ENCODE assay signal across 9 cellular contexts in the genomic region with DNA sequence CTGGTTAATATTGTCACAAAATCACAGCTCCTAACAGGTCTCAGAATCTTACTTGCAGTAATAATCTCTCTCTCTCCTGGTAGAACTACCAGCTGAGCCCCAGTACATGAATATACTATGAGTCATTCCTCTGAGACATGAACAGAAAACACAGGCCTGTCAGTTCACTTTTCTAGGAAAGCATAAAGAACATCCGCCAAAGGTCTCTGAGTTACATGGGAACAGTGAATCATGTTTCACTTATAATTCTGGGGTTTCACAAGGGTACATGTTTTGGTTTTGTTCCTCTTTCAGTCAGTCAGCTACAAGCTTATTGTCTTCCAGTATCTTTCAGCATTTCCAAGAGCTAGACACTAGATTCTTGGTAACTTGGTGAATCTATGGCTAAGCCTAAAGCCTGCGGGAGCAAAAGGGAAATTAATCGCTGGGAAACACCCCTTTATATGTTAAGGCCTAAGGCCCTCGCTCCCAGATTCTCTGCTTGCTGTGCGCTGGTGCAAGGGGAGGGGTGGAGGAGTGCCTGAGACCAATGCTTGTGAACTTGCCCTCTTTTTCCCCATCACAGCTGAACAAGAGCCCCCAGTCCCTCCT. TPM values are rescaled to one million over a fixed set of nuclear protein-coding genes. Genes with fewer than 3 reads are reported as not detected.
A peak's percentile ranks its signal among the peaks of the same experiment; 100 is the strongest.
DNase-seq lines count a peak whose midpoint lies in the region; ATAC-seq, FAIRE-seq and TF ChIP-seq lines count a peak whose summit lies in the region.
"Had no signal": no experiment of that assay in that cellular context is flagged by ENCODE, and none has a peak within 500 bp of the region (broad histone marks: within the 10 kb centered on the region; RNA-seq: fewer than 3 reads in every experiment).

No MANE protein-coding gene starts in this region.

- H4K5ac ChIP-seq in mesendoderm (ENCODE audit: low read length), result no peak overlapping the region

- intact Hi-C loops in activated T-helper 2 cell treated with anti-CD3 and anti-CD28 coated beads, Interferon-gamma antibody, Interleukin-2, Interleukin-4, amounts not matched to agents 10 μg/mL and 5 μg/mL and 100 μg/mL, durations not matched to agents 14 hours and 24 hours and 36 hours (cut with micrococcal nuclease), result loop anchor here (1.0 to 2.0 kb wide), 5 partner anchors 29 to 168 kb away; partner anchors contain the start of genes IFNAR1 and IL10RB

- H3K23ac ChIP-seq in mesendoderm (ENCODE audit: low read length), result no peak overlapping the region

- peak overlapping the region; percentile 21; the same call in 1 of the 2 replicates for H3K27ac ChIP-seq in GM23338 (ENCODE audit: low read depth)
- H3K27ac ChIP-seq in cardiac muscle cell, result peak overlapping the region; percentile 4
- no peak overlapping the region for H3K27ac ChIP-seq in mesendoderm (ENCODE audit: low read depth, low read length)
- H3K27ac ChIP-seq: VCaP had no signal

- H3K4me1 ChIP-seq in GM23338 (ENCODE audit: insufficient read depth), result no peaks in the 10 kb centered on the region
- no peaks in the 10 kb centered on the region for H3K4me1 ChIP-seq in cardiac muscle cell (ENCODE audit: low read depth)
- H3K4me1 ChIP-seq in mesendoderm (ENCODE audit: control insufficient read depth, low read depth, low read length), result no peaks in the 10 kb centered on the region

- TF ChIP-seq CTCF in GM23338 (conservative IDR thresholded peaks at IDR 0.05; ENCODE audit: low read depth in 2 of 2), result no peak
- no peak for TF ChIP-seq CTCF in cardiac muscle cell (IDR thresholded peaks at IDR 0.05; ENCODE audit: low read depth, low read length)

- ATAC-seq in GM23338, result no peak

- no peak overlapping the region for H2BK5ac ChIP-seq in mesendoderm (ENCODE audit: low read length)

- H2AK5ac ChIP-seq in mesendoderm (ENCODE audit: low read length), result no peak overlapping the region

- DNase-seq in GM12891 (ENCODE audit: insufficient read length, low spot score), result peak; percentile 53
- no peak for DNase-seq in GM23338 (ENCODE audit: low spot score)
- peak; percentile 5 for DNase-seq in MG63
- peak; percentile 16 for DNase-seq in activated T-helper 2 cell treated with anti-CD3 and anti-CD28 coated beads, Interferon-gamma antibody, Interleukin-2, Interleukin-4, amounts not matched to agents 10 μg/mL and 5 μg/mL and 100 μg/mL, durations not matched to agents 14 hours and 24 hours and 36 hours (ENCODE audit: low spot score)
- peak in 1 of 2 donors; percentile 90 for DNase-seq in cardiac muscle cell (ENCODE audit: low read depth in 1 of 2, low spot score in 1 of 2)
- DNase-seq in smooth muscle cell of the brain vasculature (ENCODE audit: low read depth, low spot score), result peak; percentile 77
- DNase-seq in D341Med (ENCODE audit: low spot score), result no peak
- no peak for DNase-seq in mesendoderm

- no peak overlapping the region for H3K18ac ChIP-seq in mesendoderm (ENCODE audit: low read length)

- 0 out of 2 replicates have a peak, but pooled peaks cover 4% of the 10 kb centered on the region for H3F3A ChIP-seq in GM23338 (replicated peaks; ENCODE audit: low read depth)

- H4K8ac ChIP-seq in mesendoderm (ENCODE audit: low read depth, low read length), result no peak overlapping the region

- peaks cover 2% of the 10 kb centered on the region for H3K27me3 Mint-ChIP-seq in GM23338 (ENCODE audit: insufficient read depth, low read depth, poor library complexity)
- H3K27me3 Mint-ChIP-seq in activated T-helper 2 cell treated with anti-CD3 and anti-CD28 coated beads, Interferon-gamma antibody, Interleukin-2, Interleukin-4, amounts not matched to agents 10 μg/mL and 5 μg/mL and 100 μg/mL, durations not matched to agents 14 hours and 24 hours and 36 hours (ENCODE audit: low read depth), result no peaks in the 10 kb centered on the region

- no peaks in the 10 kb centered on the region for H3K27me3 ChIP-seq in GM23338 (ENCODE audit: insufficient read depth)
- no peaks in the 10 kb centered on the region for H3K27me3 ChIP-seq in MG63
- no peaks in the 10 kb centered on the region for H3K27me3 ChIP-seq in cardiac muscle cell
- no peaks in the 10 kb centered on the region for H3K27me3 ChIP-seq in mesendoderm (ENCODE audit: insufficient read depth, low read length, poor library complexity)

- no peak overlapping the region for H3K4me3 Mint-ChIP-seq in GM23338
- H3K4me3 Mint-ChIP-seq in activated T-helper 2 cell treated with anti-CD3 and anti-CD28 coated beads, Interferon-gamma antibody, Interleukin-2, Interleukin-4, amounts not matched to agents 10 μg/mL and 5 μg/mL and 100 μg/mL, durations not matched to agents 14 hours and 24 hours and 36 hours (ENCODE audit: low read depth), result peak overlapping the region; percentile 27

- no CpG with 5 or more reads among the region's 5 CpGs for WGBS in mesendoderm (ENCODE audit: extremely low coverage, insufficient coverage, low lambda C conversion rate)

- H3K9me3 Mint-ChIP-seq in GM23338, result no peaks in the 10 kb centered on the region
- H3K9me3 Mint-ChIP-seq in activated T-helper 2 cell treated with anti-CD3 and anti-CD28 coated beads, Interferon-gamma antibody, Interleukin-2, Interleukin-4, amounts not matched to agents 10 μg/mL and 5 μg/mL and 100 μg/mL, durations not matched to agents 14 hours and 24 hours and 36 hours, result no peaks in the 10 kb centered on the region

- H2BK120ac ChIP-seq in mesendoderm (ENCODE audit: low read depth, low read length), result no peak overlapping the region

- H3K4me3 ChIP-seq in GM23338 (no peak overlapping the region), MG63 (no peak overlapping the region), cardiac muscle cell (no peak overlapping the region), mesendoderm (ENCODE audit: low read length) (no peak overlapping the region)

- H3K79me2 ChIP-seq in GM23338 (replicated peaks; ENCODE audit: insufficient read depth), result no peaks in the 10 kb centered on the region
- no peaks in the 10 kb centered on the region for H3K79me2 ChIP-seq in mesendoderm (ENCODE audit: control insufficient read depth, insufficient read depth, low read length)

- H3K9me3 ChIP-seq in MG63 (no peaks in the 10 kb centered on the region), cardiac muscle cell (ENCODE audit: low read depth) (no peaks in the 10 kb centered on the region)

- no peaks in the 10 kb centered on the region for H3K9me2 ChIP-seq in GM23338 (ENCODE audit: insufficient read depth)

- H3K36me3 ChIP-seq in GM23338 (ENCODE audit: insufficient read depth) (peaks cover 17% of the 10 kb centered on the region), MG63 (peaks cover 61% of the 10 kb centered on the region), cardiac muscle cell (peaks cover 58% of the 10 kb centered on the region), mesendoderm (ENCODE audit: control insufficient read depth, insufficient read depth, low read length) (peaks cover 10% of the 10 kb centered on the region)

- peak; percentile 47 for TF ChIP-seq POLR2A in GM12891 (IDR thresholded peaks at IDR 0.05; ENCODE audit: low read depth, low read length)

- H2AFZ ChIP-seq in GM23338, result no peak overlapping the region

- H3K4ac ChIP-seq in mesendoderm (ENCODE audit: low read depth, low read length), result no peak overlapping the region

- H3K56ac ChIP-seq in mesendoderm (ENCODE audit: low read length), result no peak overlapping the region

- H3K4me1 Mint-ChIP-seq in GM23338, result no peaks in the 10 kb centered on the region
- H3K4me1 Mint-ChIP-seq in activated T-helper 2 cell treated with anti-CD3 and anti-CD28 coated beads, Interferon-gamma antibody, Interleukin-2, Interleukin-4, amounts not matched to agents 10 μg/mL and 5 μg/mL and 100 μg/mL, durations not matched to agents 14 hours and 24 hours and 36 hours (ENCODE audit: low read depth), result peaks cover 29% of the 10 kb centered on the region

- peak; percentile 92 for FAIRE-seq in GM12891 (lab: Jason Lieb, UNC)

- H3K4me2 ChIP-seq in GM23338 (no peak overlapping the region), mesendoderm (ENCODE audit: low read length) (no peak overlapping the region)

- H3K9ac ChIP-seq in mesendoderm (ENCODE audit: low read length), result no peak overlapping the region

- no peaks in the 10 kb centered on the region for H3K79me1 ChIP-seq in mesendoderm (ENCODE audit: low read length)

- H2BK15ac ChIP-seq in mesendoderm (replicated peaks; ENCODE audit: low read depth), result no peak overlapping the region

- H4K20me1 ChIP-seq in GM23338 (replicated peaks; ENCODE audit: insufficient read depth), result peaks cover 4% of the 10 kb centered on the region

- H3K36me3 Mint-ChIP-seq in GM23338 (ENCODE audit: low read depth), result peaks cover 51% of the 10 kb centered on the region
- H3K36me3 Mint-ChIP-seq in activated T-helper 2 cell treated with anti-CD3 and anti-CD28 coated beads, Interferon-gamma antibody, Interleukin-2, Interleukin-4, amounts not matched to agents 10 μg/mL and 5 μg/mL and 100 μg/mL, durations not matched to agents 14 hours and 24 hours and 36 hours (ENCODE audit: low read depth), result peaks cover 62% of the 10 kb centered on the region

- H3K27ac Mint-ChIP-seq in GM23338, result no peak overlapping the region
- H3K27ac Mint-ChIP-seq in activated T-helper 2 cell treated with anti-CD3 and anti-CD28 coated beads, Interferon-gamma antibody, Interleukin-2, Interleukin-4, amounts not matched to agents 10 μg/mL and 5 μg/mL and 100 μg/mL, durations not matched to agents 14 hours and 24 hours and 36 hours, result peak overlapping the region; percentile 82

RNA-seq across cellular contexts. Expression of gene IFNGR2, which starts 31.7 kb away (rescaled TPM):
- 46.4 TPM for polyA plus RNA-seq in GM12891 (2012; ENCODE audit: low read depth, missing spikeins)
- total RNA-seq in GM23338 (2014; rRNA removed; shearing (Covaris generic)), result 21.9 and 25.0 TPM in 2 replicates
- polyA plus RNA-seq in GM23338 (2016; fragmentation: Nextera tagmentation; extraction: Ambion mirVana) (29.4 and 29.9 TPM in 2 replicates), cardiac muscle cell (64.6 and 87.6 TPM in 2 replicates)
- total RNA-seq in MG63 (2014; rRNA removed; shearing (Covaris generic); ENCODE audit: low replicate concordance), result 63.6 and 66.8 TPM in 2 replicates
- total RNA-seq in activated T-helper 2 cell treated with anti-CD3 and anti-CD28 coated beads, Interferon-gamma antibody, Interleukin-2, Interleukin-4, amounts not matched to agents 10 μg/mL and 5 μg/mL and 100 μg/mL, durations not matched to agents 14 hours and 24 hours and 36 hours, result 14.5 and 16.2 TPM in 2 replicates
- total RNA-seq in cardiac muscle cell, result 36.8 and 47.2 TPM in 2 replicates
- polyA plus RNA-seq in mesendoderm (2013, experiment 1 of 2), result 26.1 TPM
- 27.0 TPM for polyA plus RNA-seq in mesendoderm (2013, experiment 2 of 2)

RNA-seq across cellular contexts. Expression of gene TMEM50B, which starts 44.9 kb away (rescaled TPM):
- 9.7 TPM for polyA plus RNA-seq in GM12891 (2012; ENCODE audit: low read depth, missing spikeins)
- total RNA-seq in GM23338 (2014; rRNA removed; shearing (Covaris generic)), result 19.1 and 25.1 TPM in 2 replicates
- polyA plus RNA-seq in GM23338 (2016; fragmentation: Nextera tagmentation; extraction: Ambion mirVana), result 26.1 and 27.6 TPM in 2 replicates
- total RNA-seq in MG63 (2014; rRNA removed; shearing (Covaris generic); ENCODE audit: low replicate concordance), result 14.3 and 16.3 TPM in 2 replicates
- total RNA-seq in activated T-helper 2 cell treated with anti-CD3 and anti-CD28 coated beads, Interferon-gamma antibody, Interleukin-2, Interleukin-4, amounts not matched to agents 10 μg/mL and 5 μg/mL and 100 μg/mL, durations not matched to agents 14 hours and 24 hours and 36 hours, result 16.5 and 18.7 TPM in 2 replicates
- total RNA-seq in cardiac muscle cell, result 50.2 and 100 TPM in 2 replicates
- polyA plus RNA-seq in cardiac muscle cell, result 85.0 and 138 TPM in 2 replicates
- 9.0 TPM for polyA plus RNA-seq in mesendoderm (2013, experiment 1 of 2)
- 9.4 TPM for polyA plus RNA-seq in mesendoderm (2013, experiment 2 of 2)

RNA-seq across cellular contexts. Expression of gene DNAJC28, which starts 56.7 kb away (rescaled TPM):
- 0.35 TPM for polyA plus RNA-seq in GM12891 (2012; ENCODE audit: low read depth, missing spikeins)
- total RNA-seq in GM23338 (2014; rRNA removed; shearing (Covaris generic)), result 2.5 and 5.0 TPM in 2 replicates
- polyA plus RNA-seq in GM23338 (2016; fragmentation: Nextera tagmentation; extraction: Ambion mirVana), result 3.8 and 6.6 TPM in 2 replicates
- total RNA-seq in MG63 (2014; rRNA removed; shearing (Covaris generic); ENCODE audit: low replicate concordance), result 0.72 and 1.1 TPM in 2 replicates
- 0.16 and 0.37 TPM in 2 replicates for total RNA-seq in activated T-helper 2 cell treated with anti-CD3 and anti-CD28 coated beads, Interferon-gamma antibody, Interleukin-2, Interleukin-4, amounts not matched to agents 10 μg/mL and 5 μg/mL and 100 μg/mL, durations not matched to agents 14 hours and 24 hours and 36 hours
- 1.8 and 2.3 TPM in 2 replicates for total RNA-seq in cardiac muscle cell
- polyA plus RNA-seq in cardiac muscle cell, result 4.8 and 6.6 TPM in 2 replicates
- polyA plus RNA-seq in mesendoderm (2013, experiment 1 of 2), result 1.8 TPM
- polyA plus RNA-seq in mesendoderm (2013, experiment 2 of 2), result 1.5 TPM

Comparison
In these comparisons a context has a peak if more than half of its experiments do, and no peak if none do; other contexts are left out.
1. DNase-seq: peak in GM12891 (single experiment), MG63 (single experiment), activated T-helper 2 cell treated with anti-CD3 and anti-CD28 coated beads, Interferon-gamma antibody, Interleukin-2, Interleukin-4, amounts not matched to agents 10 μg/mL and 5 μg/mL and 100 μg/mL, durations not matched to agents 14 hours and 24 hours and 36 hours (single experiment) and smooth muscle cell of the brain vasculature (single experiment); none in GM23338 (single experiment), D341Med (single experiment) and mesendoderm (single experiment).